Comparison of ENCODE assay signal across 23 cellular contexts in genomic region chr14:100361626-100362025, GRCh38. TPM values are rescaled to one million over a fixed set of nuclear protein-coding genes. Genes with fewer than 3 reads are reported as not detected.
"Had no signal": no experiment of that assay in that cellular context is flagged by ENCODE, and none has a peak within 500 bp of the region (broad histone marks: within the 10 kb centered on the region; RNA-seq: fewer than 3 reads in every experiment).

No MANE protein-coding gene starts in this region.

- H3K4me3 ChIP-seq: pancreas, right lobe of liver, skin epidermis, stomach, upper lobe of left lung had no signal

- H3K4me1 ChIP-seq: pancreas, right lobe of liver had no signal

- H3K27me3 ChIP-seq: foreskin keratinocyte, pancreas, right lobe of liver, stomach, upper lobe of left lung had no signal

- FAIRE-seq: pancreas had no signal

- ATAC-seq: activated naive CD4-positive, alpha-beta T cell treated with anti-CD3 and anti-CD28 coated beads, Interleukin-2, amount 50 U/mL, for 72 hours; foreskin keratinocyte; left ventricle myocardium superior; pancreas; right lobe of liver; stimulated activated memory B cell treated with anti-CD40 and anti-IgM and Interleukin-4, amounts not matched to agents 10 μg/mL and 1 μg/mL and 100 μg/mL, for 72 hours; T-helper 17 cell had no signal

- H3K9me3 ChIP-seq: pancreas, right lobe of liver, stomach, upper lobe of left lung had no signal

- H3K27ac ChIP-seq: foreskin keratinocyte, pancreas had no signal

- DNase-seq: activated CD4-positive, alpha-beta memory T cell treated with anti-CD3 and anti-CD28 coated beads for 36 hours; activated CD4-positive, alpha-beta T cell treated with anti-CD3 and anti-CD28 coated beads for 48 hours; aorta; erythroblast; foreskin keratinocyte; hippocampal formation; kidney glomerular epithelial cell; left ventricle myocardium superior; pancreas; right lobe of liver; stimulated activated CD4-positive, alpha-beta T cell treated with anti-CD3 and anti-CD28 coated beads, Interleukin-15, amount 100 ng/mL, for 24 hours; stomach; SW 1271; T-helper 17 cell; upper lobe of left lung had no signal

RNA-seq across cellular contexts. Expression of gene SLC25A47, which starts 38.5 kb away (rescaled TPM):
- total RNA-seq: activated CD4-positive, alpha-beta memory T cell treated with anti-CD3 and anti-CD28 coated beads for 36 hours; activated T-helper 1 cell treated with anti-CD3 and anti-CD28 coated beads, Interleukin-12 subunit alpha, Interleukin-12 subunit beta, Interleukin-2, Interleukin-4 antibody, amounts not matched to agents 30 ng/mL and 10 ng/mL and 1 ng/mL, durations not matched to agents 14 hours and 24 hours and 36 hours; aorta; cardiac septum; chondrocyte; foreskin keratinocyte; left ventricle myocardium superior; myocyte; T-helper 17 cell; temporal lobe; upper lobe of left lung had no signal
- polyA plus RNA-seq: aorta, foreskin keratinocyte, stomach had no signal
